Comparison of ENCODE assay signal across 8 cellular contexts in genomic region chr19:12139885-12140544, GRCh38. TPM values are rescaled to one million over a fixed set of nuclear protein-coding genes. Genes with fewer than 3 reads are reported as not detected.
DNase-seq lines count a peak whose midpoint lies in the region; ATAC-seq, FAIRE-seq and TF ChIP-seq lines count a peak whose summit lies in the region.

Gene ZNF20 (minus strand): TSS chr19:12140350. CDS start chr19:12140182, 168 bp downstream.

- H3K4me3 ChIP-seq in ACC112 (ENCODE audit: low read depth, low read length) (peak within 1 kb of the TSS; percentile 85), kidney (ENCODE audit: low read length in 2 of 2) (peak within 1 kb of the TSS; percentile 80 to 91)

- H2AFZ ChIP-seq in ACC112 (ENCODE audit: low read length, unreplicated experiment), result no peak within 1 kb of the TSS

- H3K79me2 ChIP-seq in ACC112 (ENCODE audit: control insufficient read depth, insufficient read depth, low read length, unreplicated experiment), result peaks cover 14% of the 10 kb centered on the region

- no peaks in the 10 kb centered on the region for H3K27me3 ChIP-seq in ACC112 (ENCODE audit: insufficient read depth, low read length)

- TF ChIP-seq CTCF in kidney (IDR thresholded peaks at IDR 0.05; ENCODE audit: borderline replicate concordance, extremely low read depth, insufficient read depth), result no peak

- H3K27ac ChIP-seq in ACC112 (ENCODE audit: low read depth, low read length) (peak within 1 kb of the TSS; percentile 61), kidney (ENCODE audit: low read depth in 2 of 2, low read length in 2 of 2) (peak within 1 kb of the TSS; percentile 87 to 90)

- ATAC-seq in GM18873 (IDR thresholded peaks at IDR 0.05; ENCODE audit: low FRiP score, unreplicated experiment) (peak; percentile 57), HG03135 (IDR thresholded peaks at IDR 0.05; ENCODE audit: unreplicated experiment) (peak; percentile 90)
- ATAC-seq in activated CD4-positive, CD25-positive, alpha-beta regulatory T cell treated with anti-CD3 and anti-CD28 coated beads, Interleukin-2, amount 50 U/mL, for 24 hours, result peak; percentile 94 to 96

- peak; percentile 80 for DNase-seq in NCI-H345 (lab: John Stamatoyannopoulos, UW)
- peak; percentile 60 to 93 for DNase-seq in cerebellar nuclear complex (lab: John Stamatoyannopoulos, UW)
- peak; percentile 98 for DNase-seq in kidney
- DNase-seq in stimulated activated CD4-positive, alpha-beta T cell treated with anti-CD3 and anti-CD28 coated beads, Interleukin-12 subunit alpha, Interleukin-12 subunit beta, amount 100 ng/mL, for 48 hours (ENCODE audit: low read depth in 2 of 3, low spot score in 1 of 3), result peak; percentile 82 to 92 (median 91)

- H3K9ac ChIP-seq in kidney (ENCODE audit: low read length in 2 of 2), result peak within 1 kb of the TSS; percentile 71 to 84

- FAIRE-seq in kidney (lab: Jason Lieb, UNC), result peak; percentile 82

- H3K36me3 ChIP-seq in ACC112 (ENCODE audit: insufficient read depth, low read length) (peaks cover 18% of the 10 kb centered on the region), kidney (ENCODE audit: control insufficient read depth in 1 of 2, insufficient read depth in 2 of 2, low read length in 2 of 2) (peaks cover under 1 to 13% of the 10 kb centered on the region in 2 donors)

- no peaks in the 10 kb centered on the region for H3K9me3 ChIP-seq in kidney (ENCODE audit: control insufficient read depth in 1 of 2, low read length in 2 of 2)

- H3K4me1 ChIP-seq in ACC112 (ENCODE audit: control insufficient read depth, insufficient read depth, low read length, unreplicated experiment) (peaks cover 5% of the 10 kb centered on the region), kidney (ENCODE audit: control insufficient read depth in 1 of 2, insufficient read depth in 1 of 2, low read depth in 1 of 2, low read length in 2 of 2) (peaks cover 7 to 11% of the 10 kb centered on the region in 2 donors)

- intact Hi-C loops in kidney (cut with DNase I), result no loop called here

RNA-seq across cellular contexts. Expression of gene ZNF20, which starts in this region (rescaled TPM):
- total RNA-seq in kidney, result 7.3 TPM
- 3.2 TPM for polyA plus RNA-seq in kidney (ENCODE audit: insufficient read depth, low read depth, low replicate concordance)

Comparison
In these comparisons a context has a peak if more than half of its experiments do, and no peak if none do; other contexts are left out.
1. Peak in every context shown above with its lines: DNase-seq, ATAC-seq, H3K4me3 ChIP-seq and H3K27ac ChIP-seq.